Comparison of ENCODE assay signal across 16 cellular contexts in the genomic region with DNA sequence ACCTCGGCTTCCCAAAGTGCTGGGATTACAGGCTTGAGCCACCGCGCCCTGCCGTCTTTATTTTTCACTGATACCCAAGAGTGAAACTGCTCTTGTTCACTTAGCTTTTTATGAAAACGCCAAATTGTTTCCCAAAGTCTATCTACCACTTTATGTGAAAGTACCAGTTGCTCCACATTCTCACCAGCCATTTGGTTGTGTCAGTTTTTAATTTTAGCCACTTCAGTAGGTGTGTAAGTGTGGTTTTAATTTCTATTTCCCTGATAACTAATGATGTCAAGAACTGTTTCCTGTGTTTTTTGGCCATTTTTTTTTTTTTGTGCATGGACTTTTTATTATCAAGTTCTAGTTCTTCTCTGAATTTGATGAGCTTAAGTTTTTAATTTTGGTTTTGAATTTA. TPM values are rescaled to one million over a fixed set of nuclear protein-coding genes. Genes with fewer than 3 reads are reported as not detected.
A peak's percentile ranks its signal among the peaks of the same experiment; 100 is the strongest.
DNase-seq lines count a peak whose midpoint lies in the region; FAIRE-seq and TF ChIP-seq lines count a peak whose summit lies in the region.
"Had no signal": no experiment of that assay in that cellular context is flagged by ENCODE, and none has a peak within 500 bp of the region (broad histone marks: within the 10 kb centered on the region; RNA-seq: fewer than 3 reads in every experiment).

No MANE protein-coding gene starts in this region.

- H3K4me3 ChIP-seq in mammary epithelial cell (replicated peaks in 1 of 3; ENCODE audit: insufficient read depth in 1 of 3, low read depth in 2 of 3, low read length in 3 of 3) (no peak overlapping the region), small intestine (ENCODE audit: low read depth in 1 of 2, low read length in 2 of 2) (no peak overlapping the region), spleen (no peak overlapping the region)
- H3K4me3 ChIP-seq: A549, GM12878, GM23338 had no signal

- H4K20me1 ChIP-seq in mammary epithelial cell (ENCODE audit: insufficient read depth, low read length), result peaks cover 3% of the 10 kb centered on the region

- POLR2A ChIA-PET in MCF 10A (lab: Yijun Ruan, JAX), result interaction anchor here (0.6 to 3.6 kb wide), 4 partner anchors 10 to 93 kb away, joined by 3 to 17 read pairs (median 8); partner anchors contain the start of gene CAND1

- BruUV-seq in MCF 10A (replicated peaks; lab: Mats Ljungman, UMichigan) (no TSS peak), mammary epithelial cell (replicated peaks; lab: Mats Ljungman, UMichigan) (no TSS peak)

- CTCF ChIA-PET in MCF 10A (lab: Yijun Ruan, JAX), result interaction anchor here (0.5 kb wide), 1 partner anchor 91 kb away, joined by 3 read pairs; no protein-coding TSS in a partner anchor
- CTCF ChIA-PET in mammary epithelial cell (lab: Charles Lee; ENCODE audit: low non-redundant PET), result no interaction called here

- H3K9me3 ChIP-seq in mammary epithelial cell (replicated peaks; ENCODE audit: insufficient read depth, low read length) (no peaks in the 10 kb centered on the region), small intestine (ENCODE audit: control insufficient read depth, low read depth) (no peaks in the 10 kb centered on the region), spleen (no peaks in the 10 kb centered on the region)
- H3K9me3 ChIP-seq: A549, BE2C had no signal

- H3K4me2 ChIP-seq in mammary epithelial cell (ENCODE audit: insufficient read depth, low read depth, low read length), result no peak overlapping the region
- H3K4me2 ChIP-seq: A549, GM23338 had no signal

- H3K27ac Mint-ChIP-seq in MCF 10A (ENCODE audit: low read depth, unreplicated experiment) (peak overlapping the region; percentile 44), chondrocyte (ENCODE audit: unreplicated experiment) (no peak overlapping the region)
- H3K27ac Mint-ChIP-seq: CD4-positive, alpha-beta memory T cell; GM23338 had no signal

- H3K9ac ChIP-seq in mammary epithelial cell (ENCODE audit: insufficient read depth, low read length), result no peak overlapping the region

- intact Hi-C loops in MCF 10A (cut with micrococcal nuclease) (no loop called here), mammary epithelial cell (cut with micrococcal nuclease) (no loop called here), spleen (cut with DNase I; ENCODE audit: low total_unique reads) (no loop called here)

- no peak for TF ChIP-seq POLR2A in spleen (IDR thresholded peaks at IDR 0.05)

- DNase-seq in MCF 10A (ENCODE audit: unreplicated experiment) (no peak), mammary epithelial cell (no peak), chondrocyte (ENCODE audit: low spot score) (peak; percentile 26), small intestine (no peak), spleen (no peak)
- DNase-seq: BE2C; CD4-positive, alpha-beta memory T cell; DMS79; H7 had no signal

- H3K27ac ChIP-seq in mammary epithelial cell (ENCODE audit: insufficient read depth, low read depth, low read length) (no peak overlapping the region), small intestine (ENCODE audit: low read depth in 1 of 2, low read length in 1 of 2) (no peak overlapping the region), spleen (no peak overlapping the region)
- H3K27ac ChIP-seq: A549, C4-2B, HL-60 had no signal

- peaks cover 46% of the 10 kb centered on the region for H3K36me3 Mint-ChIP-seq in MCF 10A (ENCODE audit: insufficient read depth, unreplicated experiment)
- peaks cover 14% of the 10 kb centered on the region for H3K36me3 Mint-ChIP-seq in chondrocyte (ENCODE audit: low read depth)

- H3K4me3 Mint-ChIP-seq in MCF 10A (ENCODE audit: unreplicated experiment) (no peak overlapping the region), chondrocyte (ENCODE audit: unreplicated experiment) (no peak overlapping the region)
- H3K4me3 Mint-ChIP-seq: GM23338 had no signal

- FAIRE-seq in endometrium (lab: Jason Lieb, UNC) (peak; percentile 8), small intestine (lab: Jason Lieb, UNC) (peak; percentile 5)
- FAIRE-seq: A549, GM12878, GM18507 had no signal

- H3K4me1 Mint-ChIP-seq in MCF 10A (ENCODE audit: insufficient read depth, unreplicated experiment), result peaks cover 4% of the 10 kb centered on the region
- H3K4me1 Mint-ChIP-seq in chondrocyte (ENCODE audit: low read depth), result peaks cover 3% of the 10 kb centered on the region

- H2AFZ ChIP-seq in mammary epithelial cell (ENCODE audit: low read depth, low read length), result no peak overlapping the region
- H2AFZ ChIP-seq: GM23338 had no signal

- H3K27me3 ChIP-seq in mammary epithelial cell (ENCODE audit: insufficient read depth, low read length), result no peaks in the 10 kb centered on the region
- H3K27me3 ChIP-seq in small intestine (ENCODE audit: control insufficient read depth in 2 of 2, insufficient read depth in 2 of 2, low read length in 2 of 2), result no peaks in the 10 kb centered on the region
- no peaks in the 10 kb centered on the region for H3K27me3 ChIP-seq in spleen (replicated peaks in 1 of 7)
- H3K27me3 ChIP-seq: BE2C had no signal

- TF ChIP-seq CTCF in MCF 10A (IDR thresholded peaks at IDR 0.05; ENCODE audit: unreplicated experiment), result no peak
- no peak for TF ChIP-seq CTCF in mammary epithelial cell (conservative IDR thresholded peaks at IDR 0.05 in 1 of 2, IDR thresholded peaks at IDR 0.05 in 1 of 2; ENCODE audit: extremely low read depth in 1 of 2, insufficient read depth in 1 of 2, low read depth in 1 of 2, low read length in 2 of 2)
- no peak for TF ChIP-seq CTCF in chondrocyte (IDR thresholded peaks at IDR 0.05)
- TF ChIP-seq CTCF in spleen (IDR thresholded peaks at IDR 0.05 in 8 of 11, conservative IDR thresholded peaks at IDR 0.05 in 3 of 11), result no peak

- H3K9me3 Mint-ChIP-seq in MCF 10A (ENCODE audit: unreplicated experiment) (no peaks in the 10 kb centered on the region), chondrocyte (ENCODE audit: low read depth) (no peaks in the 10 kb centered on the region)
- H3K9me3 Mint-ChIP-seq: CD4-positive, alpha-beta memory T cell; GM23338 had no signal

- 100% methylated on average over 5 of the region's 5 CpGs for WGBS in mammary epithelial cell (ENCODE audit: low coverage, missing lambda C conversion rate)
- WGBS in small intestine, 3 donors, result 94 to 98% (median 96%) methylated on average over 5 of the region's 5 CpGs
- 94 to 98% (median 97%) methylated on average over 5 of the region's 5 CpGs for WGBS in spleen, 5 donors

- in situ Hi-C loops in mammary epithelial cell (cut with MboI; ENCODE audit: low sequenced_read_pairs in 2 of 2), result no loop called here

- H3K4me1 ChIP-seq in mammary epithelial cell (ENCODE audit: insufficient read depth, low read length) (no peaks in the 10 kb centered on the region), small intestine (ENCODE audit: control insufficient read depth in 2 of 2, insufficient read depth in 1 of 2, low read depth in 1 of 2, low read length in 1 of 2) (no peaks in the 10 kb centered on the region), spleen (peaks cover 0 to 38% (median 3%) of the 10 kb centered on the region in 6 donors)
- H3K4me1 ChIP-seq: A549, BE2C had no signal

- H3K79me2 ChIP-seq in mammary epithelial cell (ENCODE audit: insufficient read depth, low read length), result peaks cover 86% of the 10 kb centered on the region

- H3K27me3 Mint-ChIP-seq in MCF 10A (ENCODE audit: insufficient read depth, unreplicated experiment) (no peaks in the 10 kb centered on the region), chondrocyte (ENCODE audit: low read depth) (no peaks in the 10 kb centered on the region)
- H3K27me3 Mint-ChIP-seq: CD4-positive, alpha-beta memory T cell had no signal

- H3K36me3 ChIP-seq in mammary epithelial cell (ENCODE audit: insufficient read depth, low read length), result peaks cover 15% of the 10 kb centered on the region
- H3K36me3 ChIP-seq in small intestine (ENCODE audit: control insufficient read depth in 2 of 2, insufficient read depth in 2 of 2, low read length in 2 of 2), result peaks cover 0 to 2% of the 10 kb centered on the region in 2 donors
- H3K36me3 ChIP-seq in spleen, result peaks cover 0 to 69% (median 11%) of the 10 kb centered on the region in 6 donors

- dilution Hi-C loops in mammary epithelial cell (cut with HindIII; ENCODE audit: low sequenced_read_pairs), result no loop called here

RNA-seq across cellular contexts. Expression of gene CAND1, which starts 17.1 kb away (rescaled TPM):
- total RNA-seq in MCF 10A (2022), result 149 and 160 TPM in 2 replicates
- 100 to 1,000 TPM; 102 to 157 TPM for total RNA-seq in mammary epithelial cell
- polyA plus RNA-seq in mammary epithelial cell, result 55.4 TPM
- polyA minus RNA-seq in mammary epithelial cell, result 87.4 TPM
- 164 to 189 TPM (median 166 TPM) in 3 replicates for total RNA-seq in chondrocyte
- polyA plus RNA-seq in small intestine, result 10 to 100 TPM; 16.3 to 30.2 (median 18.6) TPM
- 100 to 1,000 TPM in 3 of 7 donors, 10 to 100 TPM in 4; 72.9 to 111 (median 91.6) TPM for total RNA-seq in spleen
- 10 to 100 TPM; 14.1 to 20.8 (median 17.7) TPM for polyA plus RNA-seq in spleen
